Comparison of ENCODE assay signal across 1 cellular context in genomic region chrX:19110642-19111041, GRCh38.
TF ChIP-seq lines count a peak whose summit lies in the region.

No MANE protein-coding gene starts in this region.

TF ChIP-seq in HepG2, 621 proteins besides CTCF, POLR2A, EP300 and RAD21 (continued from another document):
- TF ChIP-seq ZNF784 (CRISPR knock-in tag; IDR thresholded peaks at IDR 0.05; ENCODE audit: borderline replicate concordance) (no peak), ATF7 (IDR thresholded peaks at IDR 0.05) (no peak), ATF7 (CRISPR knock-in tag; IDR thresholded peaks at IDR 0.05) (no peak), TMF1 (CRISPR knock-in tag; IDR thresholded peaks at IDR 0.05; ENCODE audit: low read depth) (no peak), MLLT10 (CRISPR knock-in tag; IDR thresholded peaks at IDR 0.05) (no peak), ASH2L (IDR thresholded peaks at IDR 0.05; ENCODE audit: insufficient read length, low read depth, low read length) (no peak), PRDM10 (CRISPR knock-in tag; IDR thresholded peaks at IDR 0.05; ENCODE audit: low read depth) (no peak), ZNF576 (CRISPR knock-in tag; IDR thresholded peaks at IDR 0.05) (no peak), ZKSCAN5 (CRISPR knock-in tag; IDR thresholded peaks at IDR 0.05) (no peak), PREB (CRISPR knock-in tag; IDR thresholded peaks at IDR 0.05) (no peak), SMARCE1 (IDR thresholded peaks at IDR 0.05; ENCODE audit: borderline replicate concordance) (no peak), ZNF746 (CRISPR knock-in tag; IDR thresholded peaks at IDR 0.05) (no peak)
